8 cellular contexts compared by ENCODE assay signal in genomic region chr10:5583525-5584175, GRCh38. TPM values are rescaled to one million over a fixed set of nuclear protein-coding genes. Genes with fewer than 3 reads are reported as not detected.
DNase-seq lines count a peak whose midpoint lies in the region; ATAC-seq lines count a peak whose summit lies in the region.

No MANE protein-coding gene starts in this region.

- peak; percentile 52 for ATAC-seq in GM19463 (IDR thresholded peaks at IDR 0.05; ENCODE audit: unreplicated experiment)
- ATAC-seq in left colon, result peak; percentile 84

- DNase-seq in HK-2 (ENCODE audit: unreplicated experiment) (peak; percentile 37), SK-N-DZ (ENCODE audit: low spot score) (peak; percentile 53), left colon (peak; percentile 66 to 71), 8988T (no peak), foreskin melanocyte (no peak), occipital lobe (lab: John Stamatoyannopoulos, UW) (no peak)
- DNase-seq in activated T-cell treated with anti-CD3 and anti-CD28 coated beads, Interleukin-2, amount 50 U/mL, for 48 hours, result no peak

- intact Hi-C loops in left colon (cut with DNase I, micrococcal nuclease), result no loop called here

RNA-seq across cellular contexts. Expression of gene CALML3, which starts 58.9 kb away (rescaled TPM):
- polyA plus RNA-seq in SK-N-DZ (2014; cell fraction: cytosol; rRNA removed), result not detected in 2 replicates
- polyA plus RNA-seq in SK-N-DZ (2014; cell fraction: nucleus; rRNA removed), result not detected in 2 replicates
- total RNA-seq in left colon (under 1 TPM; 0.08 to 0.09 TPM), occipital lobe (not detected)

Comparison
In these comparisons a context has a peak if more than half of its experiments do, and no peak if none do; other contexts are left out.
1. DNase-seq: peak in HK-2 (single experiment), SK-N-DZ (single experiment) and left colon (2 of 2); none in 8988T (single experiment), foreskin melanocyte (single experiment), activated T-cell treated with anti-CD3 and anti-CD28 coated beads, Interleukin-2, amount 50 U/mL, for 48 hours (0 of 2) and occipital lobe (single experiment).